Comparison of ENCODE assay signal across 1 cellular context in genomic region chr19:48760514-48761221, GRCh38.
TF ChIP-seq lines count a peak whose summit lies in the region.

No MANE protein-coding gene starts in this region.

TF ChIP-seq in HepG2, 621 proteins besides CTCF, POLR2A, EP300 and RAD21 (continued from another document and continues in another):
- no peak for TF ChIP-seq THAP8 (CRISPR knock-in tag; IDR thresholded peaks at IDR 0.05; ENCODE audit: borderline replicate concordance)
- peak; percentile 78 for TF ChIP-seq ELF1 (CRISPR knock-in tag; IDR thresholded peaks at IDR 0.05)
- no peak for TF ChIP-seq ZNF263 (CRISPR knock-in tag; IDR thresholded peaks at IDR 0.05)
- TF ChIP-seq ZNF318 (CRISPR knock-in tag; IDR thresholded peaks at IDR 0.05): no peak
- TF ChIP-seq TFAP4 (IDR thresholded peaks at IDR 0.05; ENCODE audit: borderline replicate concordance, low read depth): no peak
- TF ChIP-seq SOX6 (IDR thresholded peaks at IDR 0.05): no peak
- TF ChIP-seq SOX6 (CRISPR knock-in tag; IDR thresholded peaks at IDR 0.05): no peak
- no peak for TF ChIP-seq BRD4 (CRISPR knock-in tag; IDR thresholded peaks at IDR 0.05)
- no peak for TF ChIP-seq GABPA (IDR thresholded peaks at IDR 0.05; ENCODE audit: low read depth, low read length)
- 0 out of 2 replicates have a peak, but pooled peaks have one; percentile 9 for TF ChIP-seq GABPA (CRISPR knock-in tag; IDR thresholded peaks at IDR 0.05; ENCODE audit: low read depth)
- TF ChIP-seq ZFY (CRISPR knock-in tag; IDR thresholded peaks at IDR 0.05): no peak
- TF ChIP-seq AHDC1 (CRISPR knock-in tag; IDR thresholded peaks at IDR 0.05; ENCODE audit: borderline replicate concordance): no peak
- peak; percentile 50; the same call in 1 of the 2 replicates for TF ChIP-seq KAT8 (CRISPR knock-in tag; IDR thresholded peaks at IDR 0.05)
- no peak for TF ChIP-seq MYNN (CRISPR knock-in tag; IDR thresholded peaks at IDR 0.05; ENCODE audit: low read depth)
- TF ChIP-seq CEBPB (IDR thresholded peaks at IDR 0.05; ENCODE audit: borderline replicate concordance, low read depth, low read length): no peak
- TF ChIP-seq ZNF609 (CRISPR knock-in tag; IDR thresholded peaks at IDR 0.05; ENCODE audit: borderline replicate concordance): no peak
- no peak for TF ChIP-seq KAT7 (CRISPR knock-in tag; IDR thresholded peaks at IDR 0.05; ENCODE audit: borderline replicate concordance)
- TF ChIP-seq PITX1 (CRISPR knock-in tag; IDR thresholded peaks at IDR 0.05): no peak
- no peak for TF ChIP-seq ZNF484 (CRISPR knock-in tag; IDR thresholded peaks at IDR 0.05; ENCODE audit: borderline replicate concordance, low read depth)
- TF ChIP-seq MTERF4 (CRISPR knock-in tag; IDR thresholded peaks at IDR 0.05): no peak
- TF ChIP-seq RARA (CRISPR knock-in tag; IDR thresholded peaks at IDR 0.05): peak; percentile 21; the same call in 1 of the 2 replicates
- TF ChIP-seq ELF3 (CRISPR knock-in tag; IDR thresholded peaks at IDR 0.05): peak; percentile 82
- no peak for TF ChIP-seq TAF15 (IDR thresholded peaks at IDR 0.05; ENCODE audit: low read depth, low read length, poor library complexity, severe bottlenecking)
- no peak for TF ChIP-seq ZFP1 (CRISPR knock-in tag; IDR thresholded peaks at IDR 0.05)
- TF ChIP-seq ARID5B (CRISPR knock-in tag; IDR thresholded peaks at IDR 0.05): peak; percentile 17; the same call in 1 of the 2 replicates
- no peak for TF ChIP-seq TP53 (CRISPR knock-in tag; conservative IDR thresholded peaks at IDR 0.05)
- TF ChIP-seq SMAD1 (CRISPR knock-in tag; IDR thresholded peaks at IDR 0.05; ENCODE audit: borderline replicate concordance, low read depth): no peak
- no peak for TF ChIP-seq ZNF709 (CRISPR knock-in tag; IDR thresholded peaks at IDR 0.05)
- TF ChIP-seq ZBTB3 (CRISPR knock-in tag; IDR thresholded peaks at IDR 0.05; ENCODE audit: borderline replicate concordance, low read depth): no peak
- TF ChIP-seq ETV5 (CRISPR knock-in tag; IDR thresholded peaks at IDR 0.05; ENCODE audit: borderline replicate concordance): peak; percentile 27; the same call in 1 of the 2 replicates
- TF ChIP-seq NFIB (CRISPR knock-in tag; IDR thresholded peaks at IDR 0.05; ENCODE audit: borderline replicate concordance): no peak
- TF ChIP-seq CREB1 (IDR thresholded peaks at IDR 0.05): no peak
- TF ChIP-seq CREB1 (CRISPR knock-in tag; IDR thresholded peaks at IDR 0.05): no peak
